11 cellular contexts compared by ENCODE assay signal in genomic region chr1:100629391-100629790, GRCh38.
"Had no signal": no experiment of that assay in that cellular context is flagged by ENCODE, and none has a peak within 500 bp of the region (broad histone marks: within the 10 kb centered on the region; RNA-seq: fewer than 3 reads in every experiment).

No MANE protein-coding gene starts in this region.

- H3K4me3 ChIP-seq: cardiac muscle cell, tibial artery had no signal

- DNase-seq: activated CD4-positive, alpha-beta memory T cell treated with anti-CD3 and anti-CD28 coated beads for 36 hours; activated effector memory CD4-positive, alpha-beta T cell treated with anti-CD3 and anti-CD28 coated beads, Interleukin-2, amount 50 U/mL, for 16 hours; activated T-cell treated with anti-CD3 and anti-CD28 coated beads, Interleukin-2, amount 50 U/mL, for 4 hours; aorta; kidney; right cardiac atrium; stimulated activated CD4-positive, alpha-beta T cell treated with anti-CD3 and anti-CD28 coated beads, Interleukin-1b, Interleukin-23, amount 100 ng/mL, for 48 hours; tibial artery had no signal

- H3K27me3 ChIP-seq: cardiac muscle cell, tibial artery had no signal

- H3K36me3 ChIP-seq: cardiac muscle cell, tibial artery had no signal

- H3K27ac ChIP-seq: cardiac muscle cell, tibial artery had no signal

- ATAC-seq: activated naive CD4-positive, alpha-beta T cell treated with anti-CD3 and anti-CD28 coated beads, Interleukin-2, amount 50 U/mL, for 72 hours; activated T-cell treated with anti-CD3 and anti-CD28 coated beads, Interleukin-2, amount 50 U/mL, for 4 hours; stimulated activated memory B cell treated with anti-CD40 and anti-IgM and Interleukin-4, amounts not matched to agents 10 μg/mL and 1 μg/mL and 100 μg/mL, for 72 hours had no signal

- H3K9me3 ChIP-seq: tibial artery had no signal
